14 cellular contexts compared by ENCODE assay signal in genomic region chr1:90761781-90762589, GRCh38.
DNase-seq lines count a peak whose midpoint lies in the region; ATAC-seq lines count a peak whose summit lies in the region.
"Had no signal": no experiment of that assay in that cellular context is flagged by ENCODE, and none has a peak within 500 bp of the region (broad histone marks: within the 10 kb centered on the region; RNA-seq: fewer than 3 reads in every experiment).

No MANE protein-coding gene starts in this region.

- peak; percentile 2 for DNase-seq in DMS 273 treated with DMSO at 0.1 percent for 48 hours (lab: John Stamatoyannopoulos, UW)
- peak; percentile 68 for DNase-seq in NCI-H1092 (lab: John Stamatoyannopoulos, UW)
- DNase-seq in NCI-H69 (lab: John Stamatoyannopoulos, UW): peak; percentile 96
- peak; percentile 26 for DNase-seq in iPS-NIHi7 (ENCODE audit: extremely low spot score)
- no peak for DNase-seq in activated CD4-positive, alpha-beta T cell treated with anti-CD3 and anti-CD28 coated beads, Interleukin-2, amount 50 U/mL, for 48 hours
- DNase-seq in inferior parietal cortex (ENCODE audit: extremely low spot score): no peak
- DNase-seq: activated CD4-positive, alpha-beta T cell treated with anti-CD3 and anti-CD28 coated beads for 48 hours; Caco-2; IMR-90; naive thymus-derived CD4-positive, alpha-beta T cell; NCI-H1436 treated with DMSO at 0.1 percent for 48 hours; stimulated activated CD4-positive, alpha-beta T cell treated with anti-CD3 and anti-CD28 coated beads, Interleukin-15, amount 100 ng/mL, for 24 hours had no signal

- ATAC-seq in HG03439 (IDR thresholded peaks at IDR 0.05; ENCODE audit: unreplicated experiment) (no peak), GM18498 (IDR thresholded peaks at IDR 0.05; ENCODE audit: unreplicated experiment) (no peak)
- ATAC-seq: naive thymus-derived CD4-positive, alpha-beta T cell had no signal

Comparison
In these comparisons a context has a peak if more than half of its experiments do, and no peak if none do; other contexts are left out.
1. DNase-seq: peak in DMS 273 treated with DMSO at 0.1 percent for 48 hours (single experiment), NCI-H1092 (single experiment), NCI-H69 (single experiment) and iPS-NIHi7 (single experiment); none in activated CD4-positive, alpha-beta T cell treated with anti-CD3 and anti-CD28 coated beads, Interleukin-2, amount 50 U/mL, for 48 hours (0 of 2) and inferior parietal cortex (single experiment).